In genomic region chr1:91684599-91685196, GRCh38 we compare ENCODE assay signal across 11 cellular contexts.
DNase-seq lines count a peak whose midpoint lies in the region; ATAC-seq, FAIRE-seq and TF ChIP-seq lines count a peak whose summit lies in the region.
"Had no signal": no experiment of that assay in that cellular context is flagged by ENCODE, and none has a peak within 500 bp of the region (broad histone marks: within the 10 kb centered on the region; RNA-seq: fewer than 3 reads in every experiment).

No MANE protein-coding gene starts in this region.

- WGBS in lower leg skin, 2 donors, result 28 to 35% methylated on average over 6 of the region's 6 CpGs
- WGBS in pancreas, 2 donors, result 65 to 72% methylated on average over 6 of the region's 6 CpGs

- H3K27me3 Mint-ChIP-seq in naive thymus-derived CD4-positive, alpha-beta T cell, result no peaks in the 10 kb centered on the region

- H3K4me3 ChIP-seq in cardiac fibroblast (replicated peaks in 1 of 2; ENCODE audit: low read depth in 2 of 2, low read length in 2 of 2) (no peak overlapping the region), lower leg skin (ENCODE audit: low read depth, poor library complexity, severe bottlenecking) (no peak overlapping the region), pancreas (no peak overlapping the region)
- H3K4me3 ChIP-seq in naive thymus-derived CD4-positive, alpha-beta T cell (ENCODE audit: low read length), result no peak overlapping the region
- H3K4me3 ChIP-seq: coronary artery, mucosa of descending colon had no signal

- FAIRE-seq in pancreas (lab: Jason Lieb, UNC), result no peak

- peaks cover 12 to 20% of the 10 kb centered on the region in 2 donors for H3K4me1 ChIP-seq in naive thymus-derived CD4-positive, alpha-beta T cell (ENCODE audit: control insufficient read depth in 2 of 2, insufficient read depth in 2 of 2, low read length in 2 of 2)
- peaks cover 1 to 7% (median 6%) of the 10 kb centered on the region in 3 donors for H3K4me1 ChIP-seq in pancreas

- CTCF ChIA-PET in naive thymus-derived CD4-positive, alpha-beta T cell (lab: Charles Lee), result no interaction called here

- H3K4me3 Mint-ChIP-seq in naive thymus-derived CD4-positive, alpha-beta T cell, result peak overlapping the region in 8 of 10 donors; percentile 39 to 64 (median 54)
- H3K4me3 Mint-ChIP-seq: H9 had no signal

- peaks cover 0 to 40% (median 17%) of the 10 kb centered on the region in 5 donors for H3K36me3 Mint-ChIP-seq in naive thymus-derived CD4-positive, alpha-beta T cell

- no peak for TF ChIP-seq CTCF in cardiac fibroblast (IDR thresholded peaks at IDR 0.05; ENCODE audit: low read depth, low read length)
- TF ChIP-seq CTCF in lower leg skin (IDR thresholded peaks at IDR 0.05), result no peak
- TF ChIP-seq CTCF in pancreas (IDR thresholded peaks at IDR 0.05), result no peak

- peak; percentile 60 for ATAC-seq in HG02884 (IDR thresholded peaks at IDR 0.05; ENCODE audit: unreplicated experiment)
- ATAC-seq in naive thymus-derived CD4-positive, alpha-beta T cell, result peak; percentile 70
- ATAC-seq in pancreas, result no peak

- no peaks in the 10 kb centered on the region for H3K36me3 ChIP-seq in naive thymus-derived CD4-positive, alpha-beta T cell (ENCODE audit: control insufficient read depth in 2 of 3, insufficient read depth in 3 of 3, low read length in 3 of 3)
- no peaks in the 10 kb centered on the region for H3K36me3 ChIP-seq in pancreas

- POLR2A ChIA-PET in naive thymus-derived CD4-positive, alpha-beta T cell (lab: Charles Lee), result interaction anchor here (0.8 kb wide), 1 partner anchor 33 kb away, joined by 3 read pairs; no protein-coding TSS in a partner anchor

- intact Hi-C loops in naive thymus-derived CD4-positive, alpha-beta T cell (cut with micrococcal nuclease), result loop anchor here (1.0 to 5.0 kb wide), 2 partner anchors 13 to 172 kb away; no protein-coding TSS in a partner anchor
- intact Hi-C loops in lower leg skin (cut with DNase I; ENCODE audit: low total_unique reads), result no loop called here
- intact Hi-C loops in pancreas (cut with DNase I), result no loop called here

- H3K9me3 ChIP-seq in naive thymus-derived CD4-positive, alpha-beta T cell (ENCODE audit: control insufficient read depth in 2 of 3, low read length in 3 of 3), result no peaks in the 10 kb centered on the region
- H3K9me3 ChIP-seq in pancreas, result no peaks in the 10 kb centered on the region
- H3K9me3 ChIP-seq: mucosa of descending colon had no signal

- H3K9me3 Mint-ChIP-seq in naive thymus-derived CD4-positive, alpha-beta T cell, result no peaks in the 10 kb centered on the region
- H3K9me3 Mint-ChIP-seq: H9 had no signal

- peak overlapping the region; percentile 16 to 90 (median 81) for H3K27ac Mint-ChIP-seq in naive thymus-derived CD4-positive, alpha-beta T cell
- H3K27ac Mint-ChIP-seq: H9 had no signal

- H3K27me3 ChIP-seq in naive thymus-derived CD4-positive, alpha-beta T cell (ENCODE audit: control insufficient read depth in 2 of 2, insufficient read depth in 2 of 2, low read length in 2 of 2), result no peaks in the 10 kb centered on the region
- H3K27me3 ChIP-seq in pancreas, result no peaks in the 10 kb centered on the region

- peaks cover 13 to 52% (median 24%) of the 10 kb centered on the region in 7 donors for H3K4me1 Mint-ChIP-seq in naive thymus-derived CD4-positive, alpha-beta T cell

- no peak for TF ChIP-seq POLR2A in lower leg skin (IDR thresholded peaks at IDR 0.05)

- DNase-seq in DMS79 (lab: John Stamatoyannopoulos, UW) (peak; percentile 60), cardiac fibroblast (ENCODE audit: low read depth in 2 of 2) (peak; percentile 16 to 59), lower leg skin (ENCODE audit: low spot score in 2 of 2) (no peak), pancreas (no peak), NCI-H1092 (lab: John Stamatoyannopoulos, UW) (no peak)
- DNase-seq in naive thymus-derived CD4-positive, alpha-beta T cell, result peak in 6 of 9 donors; percentile 5 to 44 (median 22)
- no peak for DNase-seq in activated CD4-positive, CD25-positive, alpha-beta regulatory T cell (lab: John Stamatoyannopoulos, UW)
- DNase-seq: H9 had no signal

- no peak overlapping the region for H3K27ac ChIP-seq in naive thymus-derived CD4-positive, alpha-beta T cell (ENCODE audit: low read depth, low read length)
- H3K27ac ChIP-seq in pancreas, result no peak overlapping the region

Comparison
In these comparisons a context has a peak if more than half of its experiments do, and no peak if none do; other contexts are left out.
1. DNase-seq: peak in DMS79 (single experiment), cardiac fibroblast (2 of 2) and naive thymus-derived CD4-positive, alpha-beta T cell (6 of 9); none in lower leg skin (0 of 2), pancreas (0 of 6), activated CD4-positive, CD25-positive, alpha-beta regulatory T cell (0 of 4) and NCI-H1092 (single experiment).
2. ATAC-seq: peak in HG02884 (single experiment) and naive thymus-derived CD4-positive, alpha-beta T cell (single experiment); none in pancreas (0 of 4).
3. intact Hi-C loops: an anchor here in naive thymus-derived CD4-positive, alpha-beta T cell (1.0 to 5.0 kb wide); none called in lower leg skin and pancreas.